Comparison of ENCODE assay signal across 13 cellular contexts in the genomic region with DNA sequence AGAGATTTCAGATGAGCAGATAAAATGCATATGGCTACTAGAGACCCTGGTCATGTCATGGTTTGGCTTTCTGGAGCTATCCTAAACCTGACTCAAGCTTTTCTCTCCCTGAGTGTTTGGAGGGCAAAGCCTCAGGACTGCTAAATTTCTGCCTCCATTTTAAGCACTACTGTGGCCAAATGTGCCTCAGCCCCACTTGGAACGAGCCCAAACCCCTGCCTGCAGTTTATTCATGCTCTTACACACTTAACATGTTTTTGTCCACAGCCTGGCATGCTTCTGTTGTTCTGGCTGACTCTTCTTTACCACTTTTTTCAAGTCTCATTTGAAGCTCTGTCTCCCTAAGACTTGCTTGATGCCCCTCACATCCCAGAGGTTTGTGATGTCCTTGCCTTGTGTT.
"Had no signal": no experiment of that assay in that cellular context is flagged by ENCODE, and none has a peak within 500 bp of the region (broad histone marks: within the 10 kb centered on the region; RNA-seq: fewer than 3 reads in every experiment).

No MANE protein-coding gene starts in this region.

- ATAC-seq: gastroesophageal sphincter, left colon had no signal

- H3K9me3 Mint-ChIP-seq: type B pancreatic cell had no signal

- H3K4me3 ChIP-seq: gastroesophageal sphincter, suprapubic skin had no signal

- H3K36me3 ChIP-seq: gastroesophageal sphincter, suprapubic skin had no signal

- H3K27me3 Mint-ChIP-seq: type B pancreatic cell had no signal

- H3K27me3 ChIP-seq: gastroesophageal sphincter, suprapubic skin had no signal

- DNase-seq: activated CD4-positive, alpha-beta T cell treated with anti-CD3 and anti-CD28 coated beads, Interleukin-2, amount 50 U/mL, for 4 hours; activated CD4-positive, CD25-positive, alpha-beta regulatory T cell treated with anti-CD3 and anti-CD28 coated beads, Interleukin-2, amount 50 U/mL, for 72 hours; activated effector memory CD4-positive, alpha-beta T cell treated with Interleukin-2 at 50 U/mL for 16 hours; activated naive CD4-positive, alpha-beta T cell treated with anti-CD3 and anti-CD28 coated beads, Interleukin-2, amount 50 U/mL, for 16 hours; left colon; stimulated activated CD4-positive, alpha-beta T cell treated with anti-CD3 and anti-CD28 coated beads, Interleukin-15, amount 100 ng/mL, for 24 hours; stimulated activated CD4-positive, alpha-beta T cell treated with anti-CD3 and anti-CD28 coated beads, Interleukin-4, amount 100 ng/mL, for 1 hour; stimulated activated naive CD4-positive, alpha-beta T cell treated with Interleukin-2 at 50 U/mL for 16 hours; T-helper 9 cell had no signal

- H3K4me3 Mint-ChIP-seq: type B pancreatic cell had no signal

- H3K4me1 ChIP-seq: suprapubic skin had no signal

- H3K9me3 ChIP-seq: gastroesophageal sphincter, suprapubic skin had no signal

- H3K27ac ChIP-seq: epithelial cell of prostate, gastroesophageal sphincter, suprapubic skin had no signal

- H3K27ac Mint-ChIP-seq: type B pancreatic cell had no signal
